1 cellular context compared by ENCODE assay signal in the genomic region with DNA sequence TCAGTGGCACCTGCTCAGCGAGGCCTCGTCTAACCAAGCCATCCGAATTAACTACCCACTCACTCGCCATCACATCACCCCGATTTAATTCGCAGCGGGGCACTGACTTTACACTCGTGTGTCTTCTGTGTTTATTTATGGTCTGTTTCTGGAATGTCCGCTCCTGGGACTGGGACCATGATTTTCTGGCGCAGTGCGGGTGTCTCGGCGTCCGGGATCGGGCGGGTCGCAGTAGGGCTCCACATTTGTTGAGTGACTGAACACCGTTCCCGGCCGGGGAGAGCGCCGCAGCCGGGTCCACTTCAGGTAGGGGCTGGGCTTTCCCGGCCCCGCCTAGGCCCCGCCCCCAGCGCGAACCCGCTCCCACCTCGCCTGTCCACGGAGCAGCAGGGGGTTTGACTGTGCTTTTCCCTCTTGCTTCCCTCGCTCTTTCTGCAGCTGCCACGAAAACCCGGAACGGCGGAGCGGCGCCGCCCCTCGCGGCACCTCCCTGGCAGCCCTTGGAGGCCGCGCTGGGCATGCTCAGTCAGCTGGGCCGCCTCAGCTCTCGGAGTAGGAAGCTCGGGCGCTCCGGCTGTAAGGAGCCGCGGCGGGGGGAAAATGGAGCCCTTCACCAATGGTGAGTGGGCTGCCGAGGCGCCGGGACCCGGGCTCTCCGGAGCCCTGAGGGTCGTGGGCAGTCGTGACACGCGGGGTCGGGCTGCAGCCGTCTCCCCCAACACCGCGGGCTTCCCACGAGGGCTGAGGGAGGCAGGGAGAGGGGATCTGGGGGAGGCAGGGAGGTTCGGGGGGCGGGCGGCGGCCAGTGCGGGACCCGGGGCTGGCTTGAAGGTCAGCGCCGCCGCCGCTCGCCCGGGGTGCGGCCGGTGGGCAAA.
TF ChIP-seq lines count a peak whose summit lies in the region.

A gene (plus strand): TSS at position 525 of the 875 bp plus-strand sequence. CDS start 76 bp downstream, at position 601.

TF ChIP-seq in GM12878, 131 proteins besides CTCF, POLR2A, EP300 and RAD21 (continued from another document and continues in another):
- TF ChIP-seq, protein P1, sequence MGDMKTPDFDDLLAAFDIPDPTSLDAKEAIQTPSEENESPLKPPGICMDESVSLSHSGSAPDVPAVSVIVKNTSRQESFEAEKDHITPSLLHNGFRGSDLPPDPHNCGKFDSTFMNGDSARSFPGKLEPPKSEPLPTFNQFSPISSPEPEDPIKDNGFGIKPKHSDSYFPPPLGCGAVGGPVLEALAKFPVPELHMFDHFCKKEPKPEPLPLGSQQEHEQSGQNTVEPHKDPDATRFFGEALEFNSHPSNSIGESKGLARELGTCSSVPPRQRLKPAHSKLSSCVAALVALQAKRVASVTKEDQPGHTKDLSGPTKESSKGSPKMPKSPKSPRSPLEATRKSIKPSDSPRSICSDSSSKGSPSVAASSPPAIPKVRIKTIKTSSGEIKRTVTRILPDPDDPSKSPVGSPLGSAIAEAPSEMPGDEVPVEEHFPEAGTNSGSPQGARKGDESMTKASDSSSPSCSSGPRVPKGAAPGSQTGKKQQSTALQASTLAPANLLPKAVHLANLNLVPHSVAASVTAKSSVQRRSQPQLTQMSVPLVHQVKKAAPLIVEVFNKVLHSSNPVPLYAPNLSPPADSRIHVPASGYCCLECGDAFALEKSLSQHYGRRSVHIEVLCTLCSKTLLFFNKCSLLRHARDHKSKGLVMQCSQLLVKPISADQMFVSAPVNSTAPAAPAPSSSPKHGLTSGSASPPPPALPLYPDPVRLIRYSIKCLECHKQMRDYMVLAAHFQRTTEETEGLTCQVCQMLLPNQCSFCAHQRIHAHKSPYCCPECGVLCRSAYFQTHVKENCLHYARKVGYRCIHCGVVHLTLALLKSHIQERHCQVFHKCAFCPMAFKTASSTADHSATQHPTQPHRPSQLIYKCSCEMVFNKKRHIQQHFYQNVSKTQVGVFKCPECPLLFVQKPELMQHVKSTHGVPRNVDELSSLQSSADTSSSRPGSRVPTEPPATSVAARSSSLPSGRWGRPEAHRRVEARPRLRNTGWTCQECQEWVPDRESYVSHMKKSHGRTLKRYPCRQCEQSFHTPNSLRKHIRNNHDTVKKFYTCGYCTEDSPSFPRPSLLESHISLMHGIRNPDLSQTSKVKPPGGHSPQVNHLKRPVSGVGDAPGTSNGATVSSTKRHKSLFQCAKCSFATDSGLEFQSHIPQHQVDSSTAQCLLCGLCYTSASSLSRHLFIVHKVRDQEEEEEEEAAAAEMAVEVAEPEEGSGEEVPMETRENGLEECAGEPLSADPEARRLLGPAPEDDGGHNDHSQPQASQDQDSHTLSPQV (IDR thresholded peaks at IDR 0.05): no peak
- TF ChIP-seq, protein P2, sequence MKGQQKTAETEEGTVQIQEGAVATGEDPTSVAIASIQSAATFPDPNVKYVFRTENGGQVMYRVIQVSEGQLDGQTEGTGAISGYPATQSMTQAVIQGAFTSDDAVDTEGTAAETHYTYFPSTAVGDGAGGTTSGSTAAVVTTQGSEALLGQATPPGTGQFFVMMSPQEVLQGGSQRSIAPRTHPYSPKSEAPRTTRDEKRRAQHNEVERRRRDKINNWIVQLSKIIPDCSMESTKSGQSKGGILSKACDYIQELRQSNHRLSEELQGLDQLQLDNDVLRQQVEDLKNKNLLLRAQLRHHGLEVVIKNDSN (IDR thresholded peaks at IDR 0.05; ENCODE audit: borderline replicate concordance, extremely low read length, insufficient read depth, low read depth, low read length): no peak
- no peak for TF ChIP-seq ZZZ3 (IDR thresholded peaks at IDR 0.05; ENCODE audit: control insufficient read depth, insufficient read length, low read depth)
- no peak for TF ChIP-seq SUPT20H (IDR thresholded peaks at IDR 0.05; ENCODE audit: borderline replicate concordance, control insufficient read depth, low read depth, low read length)
- TF ChIP-seq, protein P3, sequence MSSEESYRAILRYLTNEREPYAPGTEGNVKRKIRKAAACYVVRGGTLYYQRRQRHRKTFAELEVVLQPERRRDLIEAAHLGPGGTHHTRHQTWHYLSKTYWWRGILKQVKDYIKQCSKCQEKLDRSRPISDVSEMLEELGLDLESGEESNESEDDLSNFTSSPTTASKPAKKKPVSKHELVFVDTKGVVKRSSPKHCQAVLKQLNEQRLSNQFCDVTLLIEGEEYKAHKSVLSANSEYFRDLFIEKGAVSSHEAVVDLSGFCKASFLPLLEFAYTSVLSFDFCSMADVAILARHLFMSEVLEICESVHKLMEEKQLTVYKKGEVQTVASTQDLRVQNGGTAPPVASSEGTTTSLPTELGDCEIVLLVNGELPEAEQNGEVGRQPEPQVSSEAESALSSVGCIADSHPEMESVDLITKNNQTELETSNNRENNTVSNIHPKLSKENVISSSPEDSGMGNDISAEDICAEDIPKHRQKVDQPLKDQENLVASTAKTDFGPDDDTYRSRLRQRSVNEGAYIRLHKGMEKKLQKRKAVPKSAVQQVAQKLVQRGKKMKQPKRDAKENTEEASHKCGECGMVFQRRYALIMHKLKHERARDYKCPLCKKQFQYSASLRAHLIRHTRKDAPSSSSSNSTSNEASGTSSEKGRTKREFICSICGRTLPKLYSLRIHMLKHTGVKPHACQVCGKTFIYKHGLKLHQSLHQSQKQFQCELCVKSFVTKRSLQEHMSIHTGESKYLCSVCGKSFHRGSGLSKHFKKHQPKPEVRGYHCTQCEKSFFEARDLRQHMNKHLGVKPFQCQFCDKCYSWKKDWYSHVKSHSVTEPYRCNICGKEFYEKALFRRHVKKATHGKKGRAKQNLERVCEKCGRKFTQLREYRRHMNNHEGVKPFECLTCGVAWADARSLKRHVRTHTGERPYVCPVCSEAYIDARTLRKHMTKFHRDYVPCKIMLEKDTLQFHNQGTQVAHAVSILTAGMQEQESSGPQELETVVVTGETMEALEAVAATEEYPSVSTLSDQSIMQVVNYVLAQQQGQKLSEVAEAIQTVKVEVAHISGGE (CRISPR knock-in tag; IDR thresholded peaks at IDR 0.05): no peak
- peak; percentile 76; the same call in 1 of the 2 replicates for TF ChIP-seq CBFB (IDR thresholded peaks at IDR 0.05; ENCODE audit: low read depth)
- TF ChIP-seq TCF12 (IDR thresholded peaks at IDR 0.05; ENCODE audit: low read depth, low read length): peak; percentile 48; the same call in 1 of the 2 replicates
- TF ChIP-seq, protein P4, sequence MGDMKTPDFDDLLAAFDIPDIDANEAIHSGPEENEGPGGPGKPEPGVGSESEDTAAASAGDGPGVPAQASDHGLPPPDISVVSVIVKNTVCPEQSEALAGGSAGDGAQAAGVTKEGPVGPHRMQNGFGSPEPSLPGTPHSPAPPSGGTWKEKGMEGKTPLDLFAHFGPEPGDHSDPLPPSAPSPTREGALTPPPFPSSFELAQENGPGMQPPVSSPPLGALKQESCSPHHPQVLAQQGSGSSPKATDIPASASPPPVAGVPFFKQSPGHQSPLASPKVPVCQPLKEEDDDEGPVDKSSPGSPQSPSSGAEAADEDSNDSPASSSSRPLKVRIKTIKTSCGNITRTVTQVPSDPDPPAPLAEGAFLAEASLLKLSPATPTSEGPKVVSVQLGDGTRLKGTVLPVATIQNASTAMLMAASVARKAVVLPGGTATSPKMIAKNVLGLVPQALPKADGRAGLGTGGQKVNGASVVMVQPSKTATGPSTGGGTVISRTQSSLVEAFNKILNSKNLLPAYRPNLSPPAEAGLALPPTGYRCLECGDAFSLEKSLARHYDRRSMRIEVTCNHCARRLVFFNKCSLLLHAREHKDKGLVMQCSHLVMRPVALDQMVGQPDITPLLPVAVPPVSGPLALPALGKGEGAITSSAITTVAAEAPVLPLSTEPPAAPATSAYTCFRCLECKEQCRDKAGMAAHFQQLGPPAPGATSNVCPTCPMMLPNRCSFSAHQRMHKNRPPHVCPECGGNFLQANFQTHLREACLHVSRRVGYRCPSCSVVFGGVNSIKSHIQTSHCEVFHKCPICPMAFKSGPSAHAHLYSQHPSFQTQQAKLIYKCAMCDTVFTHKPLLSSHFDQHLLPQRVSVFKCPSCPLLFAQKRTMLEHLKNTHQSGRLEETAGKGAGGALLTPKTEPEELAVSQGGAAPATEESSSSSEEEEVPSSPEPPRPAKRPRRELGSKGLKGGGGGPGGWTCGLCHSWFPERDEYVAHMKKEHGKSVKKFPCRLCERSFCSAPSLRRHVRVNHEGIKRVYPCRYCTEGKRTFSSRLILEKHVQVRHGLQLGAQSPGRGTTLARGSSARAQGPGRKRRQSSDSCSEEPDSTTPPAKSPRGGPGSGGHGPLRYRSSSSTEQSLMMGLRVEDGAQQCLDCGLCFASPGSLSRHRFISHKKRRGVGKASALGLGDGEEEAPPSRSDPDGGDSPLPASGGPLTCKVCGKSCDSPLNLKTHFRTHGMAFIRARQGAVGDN (IDR thresholded peaks at IDR 0.05): peak; percentile 67
- no peak for TF ChIP-seq RUNX3 (IDR thresholded peaks at IDR 0.05; ENCODE audit: low read length)
- TF ChIP-seq, protein P5, sequence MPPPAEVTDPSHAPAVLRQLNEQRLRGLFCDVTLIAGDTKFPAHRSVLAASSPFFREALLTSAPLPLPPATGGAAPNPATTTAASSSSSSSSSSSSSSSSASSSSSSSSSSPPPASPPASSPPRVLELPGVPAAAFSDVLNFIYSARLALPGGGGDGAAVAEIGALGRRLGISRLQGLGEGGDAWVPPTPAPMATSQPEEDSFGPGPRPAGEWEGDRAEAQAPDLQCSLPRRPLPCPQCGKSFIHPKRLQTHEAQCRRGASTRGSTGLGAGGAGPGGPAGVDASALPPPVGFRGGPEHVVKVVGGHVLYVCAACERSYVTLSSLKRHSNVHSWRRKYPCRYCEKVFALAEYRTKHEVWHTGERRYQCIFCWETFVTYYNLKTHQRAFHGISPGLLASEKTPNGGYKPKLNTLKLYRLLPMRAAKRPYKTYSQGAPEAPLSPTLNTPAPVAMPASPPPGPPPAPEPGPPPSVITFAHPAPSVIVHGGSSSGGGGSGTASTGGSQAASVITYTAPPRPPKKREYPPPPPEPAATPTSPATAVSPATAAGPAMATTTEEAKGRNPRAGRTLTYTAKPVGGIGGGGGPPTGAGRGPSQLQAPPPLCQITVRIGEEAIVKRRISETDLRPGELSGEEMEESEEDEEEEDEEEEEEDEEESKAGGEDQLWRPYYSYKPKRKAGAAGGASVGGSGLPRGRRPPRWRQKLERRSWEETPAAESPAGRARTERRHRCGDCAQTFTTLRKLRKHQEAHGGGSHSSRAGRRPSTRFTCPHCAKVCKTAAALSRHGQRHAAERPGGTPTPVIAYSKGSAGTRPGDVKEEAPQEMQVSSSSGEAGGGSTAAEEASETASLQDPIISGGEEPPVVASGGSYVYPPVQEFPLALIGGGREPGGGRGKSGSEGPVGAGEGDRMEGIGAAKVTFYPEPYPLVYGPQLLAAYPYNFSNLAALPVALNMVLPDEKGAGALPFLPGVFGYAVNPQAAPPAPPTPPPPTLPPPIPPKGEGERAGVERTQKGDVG (CRISPR knock-in tag; IDR thresholded peaks at IDR 0.05): no peak
- peak; percentile 18; the same call in 1 of the 2 replicates for TF ChIP-seq RFX5 (IDR thresholded peaks at IDR 0.05; ENCODE audit: low read depth, low read length)
- TF ChIP-seq, protein P6, sequence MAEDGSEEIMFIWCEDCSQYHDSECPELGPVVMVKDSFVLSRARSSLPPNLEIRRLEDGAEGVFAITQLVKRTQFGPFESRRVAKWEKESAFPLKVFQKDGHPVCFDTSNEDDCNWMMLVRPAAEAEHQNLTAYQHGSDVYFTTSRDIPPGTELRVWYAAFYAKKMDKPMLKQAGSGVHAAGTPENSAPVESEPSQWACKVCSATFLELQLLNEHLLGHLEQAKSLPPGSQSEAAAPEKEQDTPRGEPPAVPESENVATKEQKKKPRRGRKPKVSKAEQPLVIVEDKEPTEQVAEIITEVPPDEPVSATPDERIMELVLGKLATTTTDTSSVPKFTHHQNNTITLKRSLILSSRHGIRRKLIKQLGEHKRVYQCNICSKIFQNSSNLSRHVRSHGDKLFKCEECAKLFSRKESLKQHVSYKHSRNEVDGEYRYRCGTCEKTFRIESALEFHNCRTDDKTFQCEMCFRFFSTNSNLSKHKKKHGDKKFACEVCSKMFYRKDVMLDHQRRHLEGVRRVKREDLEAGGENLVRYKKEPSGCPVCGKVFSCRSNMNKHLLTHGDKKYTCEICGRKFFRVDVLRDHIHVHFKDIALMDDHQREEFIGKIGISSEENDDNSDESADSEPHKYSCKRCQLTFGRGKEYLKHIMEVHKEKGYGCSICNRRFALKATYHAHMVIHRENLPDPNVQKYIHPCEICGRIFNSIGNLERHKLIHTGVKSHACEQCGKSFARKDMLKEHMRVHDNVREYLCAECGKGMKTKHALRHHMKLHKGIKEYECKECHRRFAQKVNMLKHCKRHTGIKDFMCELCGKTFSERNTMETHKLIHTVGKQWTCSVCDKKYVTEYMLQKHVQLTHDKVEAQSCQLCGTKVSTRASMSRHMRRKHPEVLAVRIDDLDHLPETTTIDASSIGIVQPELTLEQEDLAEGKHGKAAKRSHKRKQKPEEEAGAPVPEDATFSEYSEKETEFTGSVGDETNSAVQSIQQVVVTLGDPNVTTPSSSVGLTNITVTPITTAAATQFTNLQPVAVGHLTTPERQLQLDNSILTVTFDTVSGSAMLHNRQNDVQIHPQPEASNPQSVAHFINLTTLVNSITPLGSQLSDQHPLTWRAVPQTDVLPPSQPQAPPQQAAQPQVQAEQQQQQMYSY (CRISPR knock-in tag; IDR thresholded peaks at IDR 0.05): no peak
- TF ChIP-seq SRF (IDR thresholded peaks at IDR 0.05; ENCODE audit: low read depth in 2 of 2, low read length in 2 of 2): peak in 1 of 2 experiments; percentile 58; a peak in 1 of 4 replicates
- no peak for TF ChIP-seq RAD51 (IDR thresholded peaks at IDR 0.05)
- no peak for TF ChIP-seq FOXM1 (IDR thresholded peaks at IDR 0.05; ENCODE audit: low read depth, low read length)
- TF ChIP-seq HDGF (IDR thresholded peaks at IDR 0.05): no peak
- no peak for TF ChIP-seq NBN (IDR thresholded peaks at IDR 0.05)
- TF ChIP-seq MYC (IDR thresholded peaks at IDR 0.05; ENCODE audit: insufficient read depth, insufficient read length, insufficient replicate concordance, low read length, severe bottlenecking): peak; percentile 44
- TF ChIP-seq JUNB (IDR thresholded peaks at IDR 0.05): no peak
- TF ChIP-seq EZH2 (IDR thresholded peaks at IDR 0.05; ENCODE audit: borderline replicate concordance, control insufficient read depth, low read depth, low read length): no peak
- TF ChIP-seq HCFC1 (IDR thresholded peaks at IDR 0.05; ENCODE audit: low read length): peak; percentile 57; the same call in 1 of the 2 replicates
- TF ChIP-seq BCL11A (IDR thresholded peaks at IDR 0.05; ENCODE audit: low read depth, low read length): no peak
- peak; percentile 45; the same call in 1 of the 2 replicates for TF ChIP-seq NRF1 (conservative IDR thresholded peaks at IDR 0.05; ENCODE audit: low read depth, low read length)
- peak; percentile 19; the same call in 1 of the 2 replicates for TF ChIP-seq RB1 (IDR thresholded peaks at IDR 0.05; ENCODE audit: borderline replicate concordance)
